25 cellular contexts compared by ENCODE assay signal in the genomic region with DNA sequence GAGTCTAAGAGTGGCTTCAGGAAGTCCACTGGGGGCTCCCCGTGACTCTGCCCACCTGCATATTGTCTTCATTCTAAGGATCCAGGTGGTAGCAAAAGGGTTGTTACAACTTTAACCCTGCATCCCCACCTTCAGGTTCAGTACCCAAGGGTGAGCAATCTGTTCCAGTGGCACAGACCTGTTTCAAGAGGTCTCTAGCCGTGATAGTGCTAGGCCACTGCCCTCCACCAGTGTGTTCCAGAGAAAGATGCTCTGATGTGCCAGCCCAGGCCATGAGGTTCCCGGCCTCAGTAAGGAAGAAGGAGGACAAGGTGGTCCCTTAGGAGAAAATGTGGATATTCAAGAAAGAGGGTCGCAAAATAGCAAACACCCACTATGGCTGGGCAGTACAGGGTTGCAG.
A peak's percentile ranks its signal among the peaks of the same experiment; 100 is the strongest.
DNase-seq lines count a peak whose midpoint lies in the region; ATAC-seq and TF ChIP-seq lines count a peak whose summit lies in the region.
"Had no signal": no experiment of that assay in that cellular context is flagged by ENCODE, and none has a peak within 500 bp of the region (broad histone marks: within the 10 kb centered on the region; RNA-seq: fewer than 3 reads in every experiment).

No MANE protein-coding gene starts in this region.

- CTCF ChIA-PET in Caco-2 (lab: Charles Lee), result no interaction called here

- H2AK5ac ChIP-seq in mesenchymal stem cell (ENCODE audit: low read length, severe bottlenecking), result peak overlapping the region; percentile 49

- H3K4me3 ChIP-seq in BLaER1 (no peak overlapping the region), Caco-2 (ENCODE audit: low read depth, low read length) (no peak overlapping the region), mesenchymal stem cell (ENCODE audit: insufficient read depth in 1 of 2, low read depth in 1 of 2, low read length in 2 of 2) (no peak overlapping the region)
- H3K4me3 ChIP-seq: transverse colon had no signal

- H2AFZ ChIP-seq in mesenchymal stem cell (ENCODE audit: low read depth, low read length), result no peak overlapping the region
- H2AFZ ChIP-seq: parathyroid adenoma had no signal

- H3K79me1 ChIP-seq in mesenchymal stem cell (replicated peaks; ENCODE audit: low read length, poor library complexity, severe bottlenecking), result peaks cover 12% of the 10 kb centered on the region

- no peak overlapping the region for H4K91ac ChIP-seq in mesenchymal stem cell (ENCODE audit: low read length)

- H3K27me3 ChIP-seq in BLaER1 (no peaks in the 10 kb centered on the region), Caco-2 (replicated peaks; ENCODE audit: control insufficient read depth, insufficient read depth, low read length) (no peaks in the 10 kb centered on the region), mesenchymal stem cell (ENCODE audit: control insufficient read depth in 1 of 2, insufficient read depth in 1 of 2, low read length in 2 of 2) (no peaks in the 10 kb centered on the region)
- H3K27me3 ChIP-seq: transverse colon had no signal

- H3K36me3 Mint-ChIP-seq in Caco-2 (ENCODE audit: insufficient read depth, unreplicated experiment), result no peaks in the 10 kb centered on the region
- no peaks in the 10 kb centered on the region for H3K36me3 Mint-ChIP-seq in activated T-helper 1 cell treated with anti-CD3 and anti-CD28 coated beads, Interleukin-12 subunit alpha, Interleukin-12 subunit beta, Interleukin-2, Interleukin-4 antibody, amounts not matched to agents 30 ng/mL and 10 ng/mL and 1 ng/mL, durations not matched to agents 14 hours and 24 hours and 36 hours (ENCODE audit: low read depth)
- H3K36me3 Mint-ChIP-seq: activated naive CD4-positive, alpha-beta T cell treated with anti-CD3 and anti-CD28 coated beads, Interleukin-2, amount 50 U/mL, for 72 hours; mesothelial cell of epicardium; naive thymus-derived CD8-positive, alpha-beta T cell had no signal

- TF ChIP-seq CTCF in Caco-2 (IDR thresholded peaks at IDR 0.05; ENCODE audit: insufficient read depth in 1 of 2, low read depth in 1 of 2, low read length in 1 of 2, severe bottlenecking in 1 of 2, unreplicated experiment in 1 of 2) (no peak), VCaP (conservative IDR thresholded peaks at IDR 0.05) (no peak)

- H4K8ac ChIP-seq in mesenchymal stem cell (ENCODE audit: low read length), result peak overlapping the region; percentile 19

- peak overlapping the region in 1 of 2 experiments; percentile 20 for H3K4ac ChIP-seq in mesenchymal stem cell (ENCODE audit: low read depth in 1 of 2, low read length in 2 of 2)

- H3K23ac ChIP-seq in mesenchymal stem cell (ENCODE audit: low read length in 2 of 2), result no peak overlapping the region

- H3K27ac Mint-ChIP-seq in Caco-2 (ENCODE audit: unreplicated experiment), result peak overlapping the region; percentile 33
- H3K27ac Mint-ChIP-seq in activated T-helper 1 cell treated with anti-CD3 and anti-CD28 coated beads, Interleukin-12 subunit alpha, Interleukin-12 subunit beta, Interleukin-2, Interleukin-4 antibody, amounts not matched to agents 30 ng/mL and 10 ng/mL and 1 ng/mL, durations not matched to agents 14 hours and 24 hours and 36 hours, result no peak overlapping the region
- H3K27ac Mint-ChIP-seq: activated CD4-positive, alpha-beta T cell treated with anti-CD3 and anti-CD28 coated beads, Interleukin-2, amount 10 ng/mL, durations not matched to agents 7 days and 5 days; activated T-helper 17 cell treated with anti-CD3 and anti-CD28 coated beads, Interleukin-2, amount 50 U/mL, for 72 hours; stimulated activated naive CD8-positive, alpha-beta T cell treated with anti-CD3 and anti-CD28 coated beads, Interleukin-15, Interleukin-2, amounts not matched to agents 100 ng/mL and 50 ng/mL, for 24 hours had no signal

- H3K36me3 ChIP-seq in BLaER1 (peaks cover 45% of the 10 kb centered on the region), Caco-2 (ENCODE audit: control insufficient read depth, insufficient read depth, low read length) (no peaks in the 10 kb centered on the region), mesenchymal stem cell (ENCODE audit: control insufficient read depth in 1 of 2, insufficient read depth in 2 of 2, low read depth in 1 of 2, low read length in 2 of 2) (no peaks in the 10 kb centered on the region)
- H3K36me3 ChIP-seq: transverse colon, WERI-Rb-1 had no signal

- no peak overlapping the region for H3K27ac ChIP-seq in BLaER1
- peak overlapping the region; percentile 63 for H3K27ac ChIP-seq in VCaP
- H3K27ac ChIP-seq in mesenchymal stem cell (ENCODE audit: low read length, poor library complexity, severe bottlenecking), result peak overlapping the region; percentile 67
- H3K27ac ChIP-seq: parathyroid adenoma, transverse colon, WERI-Rb-1 had no signal

- H2BK15ac ChIP-seq in mesenchymal stem cell (ENCODE audit: low read depth, poor library complexity, severe bottlenecking), result no peak overlapping the region

- no peaks in the 10 kb centered on the region for H3K27me3 Mint-ChIP-seq in Caco-2 (ENCODE audit: insufficient read depth, unreplicated experiment)
- H3K27me3 Mint-ChIP-seq in activated T-helper 1 cell treated with anti-CD3 and anti-CD28 coated beads, Interleukin-12 subunit alpha, Interleukin-12 subunit beta, Interleukin-2, Interleukin-4 antibody, amounts not matched to agents 30 ng/mL and 10 ng/mL and 1 ng/mL, durations not matched to agents 14 hours and 24 hours and 36 hours (ENCODE audit: insufficient read depth), result no peaks in the 10 kb centered on the region
- H3K27me3 Mint-ChIP-seq: activated CD4-positive, alpha-beta T cell treated with anti-CD3 and anti-CD28 coated beads, Interleukin-2, amount 10 ng/mL, durations not matched to agents 7 days and 5 days; activated T-helper 17 cell treated with anti-CD3 and anti-CD28 coated beads, Interleukin-2, amount 50 U/mL, for 72 hours; naive thymus-derived CD8-positive, alpha-beta T cell; stimulated activated naive CD8-positive, alpha-beta T cell treated with anti-CD3 and anti-CD28 coated beads, Interleukin-15, Interleukin-2, amounts not matched to agents 100 ng/mL and 50 ng/mL, for 24 hours had no signal

- no peak overlapping the region for H3K14ac ChIP-seq in mesenchymal stem cell (ENCODE audit: low read length in 2 of 2)

- peak overlapping the region in 1 of 2 experiments; percentile 73 for H3K18ac ChIP-seq in mesenchymal stem cell (ENCODE audit: low read depth in 1 of 2, low read length in 2 of 2)

- H3K9ac ChIP-seq in BLaER1 (no peak overlapping the region), mesenchymal stem cell (ENCODE audit: low read length) (no peak overlapping the region)
- H3K9ac ChIP-seq: parathyroid adenoma had no signal

- no peak for ATAC-seq in HG03520 (IDR thresholded peaks at IDR 0.05; ENCODE audit: unreplicated experiment)
- ATAC-seq: activated T-helper 17 cell treated with anti-CD3 and anti-CD28 coated beads, Interleukin-2, amount 50 U/mL, for 72 hours; naive thymus-derived CD8-positive, alpha-beta T cell; sciatic nerve had no signal

- H2BK12ac ChIP-seq in mesenchymal stem cell (ENCODE audit: low read length in 2 of 2), result no peak overlapping the region

- no TSS peak for BruUV-seq in Caco-2 (replicated peaks; lab: Mats Ljungman, UMichigan)

- H2BK120ac ChIP-seq in mesenchymal stem cell (ENCODE audit: low read depth, low read length), result no peak overlapping the region

- H3K4me2 ChIP-seq in BLaER1 (peak overlapping the region; percentile 10), mesenchymal stem cell (ENCODE audit: low read length, poor library complexity, severe bottlenecking) (no peak overlapping the region)

- over 99% methylated on average over 4 of the region's 4 CpGs for WGBS in mesenchymal stem cell

- no peaks in the 10 kb centered on the region for H3K9me3 Mint-ChIP-seq in Caco-2 (ENCODE audit: unreplicated experiment)
- H3K9me3 Mint-ChIP-seq in activated T-helper 1 cell treated with anti-CD3 and anti-CD28 coated beads, Interleukin-12 subunit alpha, Interleukin-12 subunit beta, Interleukin-2, Interleukin-4 antibody, amounts not matched to agents 30 ng/mL and 10 ng/mL and 1 ng/mL, durations not matched to agents 14 hours and 24 hours and 36 hours, result no peaks in the 10 kb centered on the region
- H3K9me3 Mint-ChIP-seq: activated CD4-positive, alpha-beta T cell treated with anti-CD3 and anti-CD28 coated beads, Interleukin-2, amount 10 ng/mL, durations not matched to agents 7 days and 5 days; activated naive CD4-positive, alpha-beta T cell treated with anti-CD3 and anti-CD28 coated beads, Interleukin-2, amount 50 U/mL, for 72 hours; activated T-helper 17 cell treated with anti-CD3 and anti-CD28 coated beads, Interleukin-2, amount 50 U/mL, for 72 hours; central memory CD8-positive, alpha-beta T cell; mesothelial cell of epicardium; stimulated activated naive CD8-positive, alpha-beta T cell treated with anti-CD3 and anti-CD28 coated beads, Interleukin-15, Interleukin-2, amounts not matched to agents 100 ng/mL and 50 ng/mL, for 24 hours had no signal

- H3K4me3 Mint-ChIP-seq in Caco-2 (ENCODE audit: unreplicated experiment), result no peak overlapping the region
- no peak overlapping the region for H3K4me3 Mint-ChIP-seq in activated T-helper 1 cell treated with anti-CD3 and anti-CD28 coated beads, Interleukin-12 subunit alpha, Interleukin-12 subunit beta, Interleukin-2, Interleukin-4 antibody, amounts not matched to agents 30 ng/mL and 10 ng/mL and 1 ng/mL, durations not matched to agents 14 hours and 24 hours and 36 hours
- H3K4me3 Mint-ChIP-seq: activated CD4-positive, alpha-beta T cell treated with anti-CD3 and anti-CD28 coated beads, Interleukin-2, amount 10 ng/mL, durations not matched to agents 7 days and 5 days; activated T-helper 17 cell treated with anti-CD3 and anti-CD28 coated beads, Interleukin-2, amount 50 U/mL, for 72 hours; central memory CD8-positive, alpha-beta T cell; mesothelial cell of epicardium; stimulated activated naive CD8-positive, alpha-beta T cell treated with anti-CD3 and anti-CD28 coated beads, Interleukin-15, Interleukin-2, amounts not matched to agents 100 ng/mL and 50 ng/mL, for 24 hours had no signal

- peak overlapping the region; percentile 3 for H2BK5ac ChIP-seq in mesenchymal stem cell (ENCODE audit: low read depth, low read length, poor library complexity, severe bottlenecking)

- H3K4me1 Mint-ChIP-seq in Caco-2 (ENCODE audit: low read depth, unreplicated experiment), result peaks cover 22% of the 10 kb centered on the region
- H3K4me1 Mint-ChIP-seq in activated T-helper 1 cell treated with anti-CD3 and anti-CD28 coated beads, Interleukin-12 subunit alpha, Interleukin-12 subunit beta, Interleukin-2, Interleukin-4 antibody, amounts not matched to agents 30 ng/mL and 10 ng/mL and 1 ng/mL, durations not matched to agents 14 hours and 24 hours and 36 hours (ENCODE audit: low read depth), result peaks cover 33% of the 10 kb centered on the region
- H3K4me1 Mint-ChIP-seq: central memory CD8-positive, alpha-beta T cell had no signal

- DNase-seq in Caco-2 (no peak), mesenchymal stem cell (no peak), SIG-M5 (lab: John Stamatoyannopoulos, UW) (no peak)
- DNase-seq in activated T-helper 1 cell treated with anti-CD3 and anti-CD28 coated beads, Interleukin-12 subunit alpha, Interleukin-12 subunit beta, Interleukin-2, Interleukin-4 antibody, amounts not matched to agents 30 ng/mL and 10 ng/mL and 1 ng/mL, durations not matched to agents 14 hours and 24 hours and 36 hours (ENCODE audit: low spot score), result no peak
- DNase-seq: activated CD4-positive, alpha-beta T cell treated with anti-CD3 and anti-CD28 coated beads, Interleukin-2, amount 10 ng/mL, durations not matched to agents 7 days and 5 days; DMS53; head of caudate nucleus; left colon; naive thymus-derived CD8-positive, alpha-beta T cell; NCI-H1092; NCI-H1930; NCI-H2227 treated with DMSO at 0.1 percent for 48 hours; RPMI8226; transverse colon; WERI-Rb-1 had no signal

- H3K4me1 ChIP-seq in BLaER1 (peaks cover 90% of the 10 kb centered on the region), Caco-2 (peaks cover 25% of the 10 kb centered on the region), mesenchymal stem cell (ENCODE audit: control insufficient read depth, insufficient read depth, low read depth, low read length) (peaks cover 45% of the 10 kb centered on the region)
- H3K4me1 ChIP-seq: parathyroid adenoma had no signal

- H4K20me1 ChIP-seq in BLaER1, result peaks cover 100% of the 10 kb centered on the region

- 0 out of 2 replicates have a peak, but pooled peaks cover 5% of the 10 kb centered on the region for H3K9me3 ChIP-seq in BLaER1
- peaks cover 7% of the 10 kb centered on the region; the same call in 1 of the 2 replicates for H3K9me3 ChIP-seq in Caco-2
- no peaks in the 10 kb centered on the region for H3K9me3 ChIP-seq in mesenchymal stem cell (ENCODE audit: control insufficient read depth, low read length)
- H3K9me3 ChIP-seq: transverse colon had no signal

- intact Hi-C loops in Caco-2 (cut with micrococcal nuclease; ENCODE audit: unreplicated experiment), result no loop called here
- intact Hi-C loops in activated T-helper 1 cell treated with anti-CD3 and anti-CD28 coated beads, Interleukin-12 subunit alpha, Interleukin-12 subunit beta, Interleukin-2, Interleukin-4 antibody, amounts not matched to agents 30 ng/mL and 10 ng/mL and 1 ng/mL, durations not matched to agents 14 hours and 24 hours and 36 hours (cut with micrococcal nuclease), result no loop called here

- POLR2A ChIA-PET in Caco-2 (lab: Charles Lee), result no interaction called here
